ENCODE assay signal across 10 cellular contexts in the genomic region with DNA sequence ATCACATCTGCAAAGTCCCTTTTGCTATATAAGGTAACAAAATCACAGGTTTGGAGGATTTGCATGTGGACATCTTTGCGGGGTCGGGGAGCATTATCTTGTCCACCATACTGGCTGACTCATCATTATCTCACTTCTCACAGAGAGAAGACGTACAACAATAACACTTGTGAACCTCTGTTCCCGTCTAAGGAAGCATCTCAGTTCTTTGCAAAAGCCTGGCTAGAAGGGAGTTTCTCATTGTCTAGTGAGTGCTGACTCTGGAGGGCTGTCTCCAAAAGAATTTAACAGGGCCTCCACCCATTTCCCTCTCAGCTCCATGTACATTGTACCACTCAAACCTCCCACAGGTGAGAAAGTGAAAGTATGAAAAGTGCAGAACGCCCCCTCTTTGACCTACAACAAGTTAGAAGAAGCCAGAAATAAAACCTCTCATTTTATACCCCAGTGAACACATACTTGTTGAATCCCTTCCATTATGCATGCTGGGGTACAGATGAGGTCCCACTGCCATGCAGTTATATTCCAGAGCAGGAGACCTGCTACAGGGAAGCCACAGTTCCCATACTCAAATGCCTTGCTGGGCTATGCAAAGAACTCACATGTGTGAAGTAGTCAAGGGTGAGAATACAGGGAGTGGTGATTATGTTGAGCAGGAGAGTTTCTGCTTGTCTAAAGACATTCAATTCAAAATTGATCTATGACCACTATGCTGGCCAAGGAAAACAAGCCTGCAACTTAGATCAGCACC.
A peak's percentile ranks its signal among the peaks of the same experiment; 100 is the strongest.
DNase-seq lines count a peak whose midpoint lies in the region; ATAC-seq and TF ChIP-seq lines count a peak whose summit lies in the region.
"Had no signal": no experiment of that assay in that cellular context is flagged by ENCODE, and none has a peak within 500 bp of the region (broad histone marks: within the 10 kb centered on the region; RNA-seq: fewer than 3 reads in every experiment).

No MANE protein-coding gene starts in this region.

- no peak for TF ChIP-seq POLR2A in erythroblast (IDR thresholded peaks at IDR 0.05; ENCODE audit: low read length)

- DNase-seq in erythroblast (lab: John Stamatoyannopoulos, UW) (peak; percentile 41 to 60), DMS153 (lab: John Stamatoyannopoulos, UW) (no peak), CD14-positive monocyte (ENCODE audit: low spot score) (no peak), activated gamma-delta T cell (lab: John Stamatoyannopoulos, UW) (no peak), globus pallidus (ENCODE audit: low spot score) (no peak)
- DNase-seq: DMS79, NCI-H1417 treated with DMSO at 0.1 percent for 48 hours had no signal

- no peak overlapping the region for H3K27ac Mint-ChIP-seq in CD14-positive monocyte

- H3K27me3 Mint-ChIP-seq in CD14-positive monocyte (ENCODE audit: low read depth in 3 of 3): peaks cover 0 to 2% (median 0%) of the 10 kb centered on the region in 3 donors

- TF ChIP-seq CTCF in CD14-positive monocyte (IDR thresholded peaks at IDR 0.05): no peak

- peaks cover 5% of the 10 kb centered on the region for H3K4me1 Mint-ChIP-seq in CD14-positive monocyte

- intact Hi-C loops in CD14-positive monocyte (cut with micrococcal nuclease): no loop called here

- peaks cover 15 to 34% (median 23%) of the 10 kb centered on the region in 7 donors for H3K9me3 Mint-ChIP-seq in CD14-positive monocyte

- H3K4me3 Mint-ChIP-seq in CD14-positive monocyte: no peak overlapping the region

- peaks cover 0 to 2% of the 10 kb centered on the region in 2 donors for H3K36me3 Mint-ChIP-seq in CD14-positive monocyte

- ATAC-seq in GM18498 (IDR thresholded peaks at IDR 0.05; ENCODE audit: unreplicated experiment): peak; percentile 82
- ATAC-seq in GM21423 (IDR thresholded peaks at IDR 0.05; ENCODE audit: unreplicated experiment): peak; percentile 62
- peak; percentile 67 for ATAC-seq in HG03442 (IDR thresholded peaks at IDR 0.05; ENCODE audit: unreplicated experiment)

Comparison
In these comparisons a context has a peak if more than half of its experiments do, and no peak if none do; other contexts are left out.
1. DNase-seq: peak in erythroblast (2 of 2); none in DMS153 (single experiment), CD14-positive monocyte (single experiment), activated gamma-delta T cell (single experiment) and globus pallidus (single experiment).
2. Peak in every context shown above with its lines, with median percentiles within 50 percentile points of each other: ATAC-seq.